Comparison of ENCODE assay signal across 13 cellular contexts in genomic region chr3:14429689-14430452, GRCh38. TPM values are rescaled to one million over a fixed set of nuclear protein-coding genes. Genes with fewer than 3 reads are reported as not detected.
DNase-seq lines count a peak whose midpoint lies in the region; ATAC-seq and TF ChIP-seq lines count a peak whose summit lies in the region.
"Had no signal": no experiment of that assay in that cellular context is flagged by ENCODE, and none has a peak within 500 bp of the region (broad histone marks: within the 10 kb centered on the region; RNA-seq: fewer than 3 reads in every experiment).

No MANE protein-coding gene starts in this region.

- no peak overlapping the region for H3K4me2 ChIP-seq in IMR-90 (ENCODE audit: low read depth, low read length)

- DNase-seq in CD4-positive, CD25-positive, alpha-beta regulatory T cell, result no peak
- no peak for DNase-seq in IMR-90
- DNase-seq in activated naive CD8-positive, alpha-beta T cell treated with anti-CD3 and anti-CD28 coated beads for 36 hours, result no peak
- DNase-seq in nephron progenitor cell, result no peak
- DNase-seq in GM19240 (ENCODE audit: insufficient read length, low spot score), result no peak
- no peak for DNase-seq in D341Med (ENCODE audit: low spot score)
- DNase-seq in nucleus accumbens (lab: John Stamatoyannopoulos, UW), result no peak
- DNase-seq in T1000 (lab: John Stamatoyannopoulos, UW), result no peak
- DNase-seq: mesendoderm; NCI-H345; stimulated activated CD4-positive, alpha-beta T cell treated with anti-CD3 and anti-CD28 coated beads, Interleukin-4, amount 100 ng/mL, for 24 hours had no signal

- H3K27ac ChIP-seq in CD4-positive, CD25-positive, alpha-beta regulatory T cell (ENCODE audit: insufficient read depth, low read length, poor library complexity, severe bottlenecking), result peak overlapping the region; percentile 98
- H3K27ac ChIP-seq in IMR-90 (ENCODE audit: insufficient read depth, low read length), result no peak overlapping the region
- H3K27ac ChIP-seq: prostate gland had no signal

- H4K8ac ChIP-seq in IMR-90 (ENCODE audit: low read depth in 2 of 2, low read length in 2 of 2), result no peak overlapping the region

- 0 out of 2 replicates have a peak overlapping the region, but pooled peaks have one; percentile 18 for H2BK120ac ChIP-seq in IMR-90 (ENCODE audit: low read depth, low read length)

- no peak overlapping the region for H2BK20ac ChIP-seq in IMR-90 (ENCODE audit: low read depth, low read length)

- H3K4me1 Mint-ChIP-seq in CD4-positive, CD25-positive, alpha-beta regulatory T cell, result peaks cover 8 to 99% (median 81%) of the 10 kb centered on the region in 4 donors
- H3K4me1 Mint-ChIP-seq in activated naive CD8-positive, alpha-beta T cell treated with anti-CD3 and anti-CD28 coated beads for 36 hours, result peaks cover 92% of the 10 kb centered on the region
- peaks cover 61% of the 10 kb centered on the region for H3K4me1 Mint-ChIP-seq in nephron progenitor cell

- 100% methylated on average over 2 of the region's 8 CpGs; no CpG with 5 or more reads in 1 of the 2 experiments for WGBS in IMR-90 (ENCODE audit: extremely low coverage in 2 of 2, insufficient read length in 1 of 2), 2 experiments

- H2AK9ac ChIP-seq in IMR-90 (replicated peaks; ENCODE audit: low read depth, low read length, poor library complexity), result no peak overlapping the region

- peaks cover 100% of the 10 kb centered on the region for H3K4me1 ChIP-seq in CD4-positive, CD25-positive, alpha-beta regulatory T cell (ENCODE audit: control insufficient read depth, insufficient read depth, low read length, poor library complexity, severe bottlenecking)
- H3K4me1 ChIP-seq in IMR-90 (ENCODE audit: control insufficient read depth, insufficient read depth, low read length), result peaks cover 40% of the 10 kb centered on the region
- H3K4me1 ChIP-seq: prostate gland had no signal

- H4K20me1 ChIP-seq in IMR-90 (ENCODE audit: insufficient read depth, low read length), result peaks cover 15% of the 10 kb centered on the region

- POLR2A ChIA-PET in IMR-90 (lab: Charles Lee; ENCODE audit: unreplicated experiment), result no interaction called here

- ATAC-seq in CD4-positive, CD25-positive, alpha-beta regulatory T cell (ENCODE audit: low read depth in 2 of 2), result no peak
- ATAC-seq in IMR-90 (ENCODE audit: low read depth), result no peak

- intact Hi-C loops in IMR-90 (cut with micrococcal nuclease), result no loop called here

- no peaks in the 10 kb centered on the region for H3K36me3 Mint-ChIP-seq in CD4-positive, CD25-positive, alpha-beta regulatory T cell
- H3K36me3 Mint-ChIP-seq in activated naive CD8-positive, alpha-beta T cell treated with anti-CD3 and anti-CD28 coated beads for 36 hours, result peaks cover 16% of the 10 kb centered on the region
- H3K36me3 Mint-ChIP-seq in nephron progenitor cell (ENCODE audit: low read depth), result no peaks in the 10 kb centered on the region

- no peak overlapping the region for H3K23ac ChIP-seq in IMR-90 (ENCODE audit: low read depth, low read length)

- H3K56ac ChIP-seq in IMR-90 (ENCODE audit: extremely low read depth, insufficient read depth, low read length), result no peak overlapping the region

- H3K27me3 ChIP-seq in CD4-positive, CD25-positive, alpha-beta regulatory T cell (ENCODE audit: control insufficient read depth, insufficient read depth, low read length), result no peaks in the 10 kb centered on the region
- no peaks in the 10 kb centered on the region for H3K27me3 ChIP-seq in IMR-90 (ENCODE audit: control insufficient read depth, insufficient read depth, low read length)
- H3K27me3 ChIP-seq: esophagus muscularis mucosa had no signal

- CTCF ChIA-PET in IMR-90 (lab: Yijun Ruan, JAX), result no interaction called here

- no peaks in the 10 kb centered on the region for H3K27me3 Mint-ChIP-seq in CD4-positive, CD25-positive, alpha-beta regulatory T cell
- no peaks in the 10 kb centered on the region for H3K27me3 Mint-ChIP-seq in activated naive CD8-positive, alpha-beta T cell treated with anti-CD3 and anti-CD28 coated beads for 36 hours
- peaks cover 5% of the 10 kb centered on the region for H3K27me3 Mint-ChIP-seq in nephron progenitor cell (ENCODE audit: low read depth, poor library complexity)

- no peaks in the 10 kb centered on the region for H3K9me3 ChIP-seq in CD4-positive, CD25-positive, alpha-beta regulatory T cell (ENCODE audit: control insufficient read depth in 2 of 2, low read length in 2 of 2)
- no peaks in the 10 kb centered on the region for H3K9me3 ChIP-seq in IMR-90 (ENCODE audit: control insufficient read depth, insufficient read depth, low read length)
- H3K9me3 ChIP-seq: esophagus muscularis mucosa, prostate gland had no signal

- H3K36me3 ChIP-seq in CD4-positive, CD25-positive, alpha-beta regulatory T cell (ENCODE audit: control insufficient read depth, insufficient read depth, low read length), result no peaks in the 10 kb centered on the region
- H3K36me3 ChIP-seq in IMR-90 (ENCODE audit: control insufficient read depth, insufficient read depth, low read length), result no peaks in the 10 kb centered on the region
- H3K36me3 ChIP-seq: esophagus muscularis mucosa, prostate gland had no signal

- H3K27ac Mint-ChIP-seq in CD4-positive, CD25-positive, alpha-beta regulatory T cell, result peak overlapping the region; percentile 98 to 99 (median 99)
- H3K27ac Mint-ChIP-seq in activated naive CD8-positive, alpha-beta T cell treated with anti-CD3 and anti-CD28 coated beads for 36 hours, result peak overlapping the region; percentile 82
- peak overlapping the region; percentile 48 for H3K27ac Mint-ChIP-seq in nephron progenitor cell

- peak overlapping the region; percentile 27; the same call in 1 of the 2 replicates for H3K4ac ChIP-seq in IMR-90 (ENCODE audit: low read depth, low read length)

- H2AFZ ChIP-seq in IMR-90 (replicated peaks; ENCODE audit: low read length, poor library complexity), result no peak overlapping the region

- peaks cover 24 to 79% of the 10 kb centered on the region in 2 experiments for H3K79me1 ChIP-seq in IMR-90 (ENCODE audit: low read depth in 1 of 2, low read length in 2 of 2)

- H3K4me3 ChIP-seq in CD4-positive, CD25-positive, alpha-beta regulatory T cell (ENCODE audit: low read depth, low read length), result peak overlapping the region; percentile 13
- no peak overlapping the region for H3K4me3 ChIP-seq in IMR-90 (ENCODE audit: insufficient read depth, low read depth, low read length)
- H3K4me3 ChIP-seq: esophagus muscularis mucosa, prostate gland had no signal

- H3K9ac ChIP-seq in IMR-90 (ENCODE audit: low read depth, low read length), result no peak overlapping the region

- no peak overlapping the region for H4K5ac ChIP-seq in IMR-90 (ENCODE audit: low read depth, low read length)

- TF ChIP-seq CTCF in IMR-90 (conservative IDR thresholded peaks at IDR 0.05; ENCODE audit: low read depth, low read length) (no peak), nephron progenitor cell (IDR thresholded peaks at IDR 0.05) (no peak)

- no peak overlapping the region for H3K18ac ChIP-seq in IMR-90 (ENCODE audit: low read depth, low read length)

- H3K9me3 Mint-ChIP-seq in CD4-positive, CD25-positive, alpha-beta regulatory T cell, result no peaks in the 10 kb centered on the region
- H3K9me3 Mint-ChIP-seq in activated naive CD8-positive, alpha-beta T cell treated with anti-CD3 and anti-CD28 coated beads for 36 hours, result no peaks in the 10 kb centered on the region
- H3K9me3 Mint-ChIP-seq in nephron progenitor cell, result no peaks in the 10 kb centered on the region

- H2BK15ac ChIP-seq in IMR-90 (ENCODE audit: low read depth, low read length), result no peak overlapping the region

- dilution Hi-C loops in IMR-90 (cut with HindIII; ENCODE audit: low sequenced_read_pairs, unreplicated experiment), result no loop called here

- H3K4me3 Mint-ChIP-seq in CD4-positive, CD25-positive, alpha-beta regulatory T cell, result peak overlapping the region; percentile 45 to 84 (median 69)
- no peak overlapping the region for H3K4me3 Mint-ChIP-seq in activated naive CD8-positive, alpha-beta T cell treated with anti-CD3 and anti-CD28 coated beads for 36 hours
- no peak overlapping the region for H3K4me3 Mint-ChIP-seq in nephron progenitor cell

- in situ Hi-C loops in IMR-90 (cut with MboI; ENCODE audit: low sequenced_read_pairs), result no loop called here

- peak overlapping the region; percentile 27; the same call in 1 of the 2 replicates for H2AK5ac ChIP-seq in IMR-90 (ENCODE audit: low read depth, low read length)

- H4K91ac ChIP-seq in IMR-90 (ENCODE audit: insufficient read depth, low read depth, low read length), result no peak overlapping the region

- TF ChIP-seq RAD21 in IMR-90 (IDR thresholded peaks at IDR 0.05; ENCODE audit: low read length), result no peak

- no peak overlapping the region for H3K14ac ChIP-seq in IMR-90 (replicated peaks; ENCODE audit: low read depth, low read length)

- no peak overlapping the region for H2BK5ac ChIP-seq in IMR-90 (ENCODE audit: low read depth, low read length, poor library complexity, severe bottlenecking)

- no TSS peak for BruUV-seq in IMR-90 (replicated peaks; lab: Mats Ljungman, UMichigan)

- peaks cover 33% of the 10 kb centered on the region for H3K9me1 ChIP-seq in IMR-90 (ENCODE audit: insufficient read depth, low read length)

- TF ChIP-seq POLR2A in IMR-90 (IDR thresholded peaks at IDR 0.05; ENCODE audit: low read depth, low read length), result no peak

TF ChIP-seq in IMR-90, 13 proteins besides CTCF, POLR2A, EP300 and RAD21 (continues in another document):
- TF ChIP-seq MAZ (IDR thresholded peaks at IDR 0.05; ENCODE audit: borderline replicate concordance, low read depth, low read length) (no peak), MXI1 (IDR thresholded peaks at IDR 0.05; ENCODE audit: borderline replicate concordance, low read depth, low read length) (no peak), CEBPB (IDR thresholded peaks at IDR 0.05; ENCODE audit: low read depth, low read length) (no peak), RFX5 (IDR thresholded peaks at IDR 0.05; ENCODE audit: low read depth, low read length) (no peak), MAFK (IDR thresholded peaks at IDR 0.05; ENCODE audit: low read depth, low read length) (no peak), FOS (IDR thresholded peaks at IDR 0.05; ENCODE audit: low read depth, low read length) (no peak)

RNA-seq across cellular contexts. Expression of gene SLC6A6, which starts 27.5 kb away (rescaled TPM):
- 73.3 TPM for total RNA-seq in CD4-positive, CD25-positive, alpha-beta regulatory T cell
- polyA plus RNA-seq in CD4-positive, CD25-positive, alpha-beta regulatory T cell, result 10 to 100 TPM in 1 of 4 donors, 1 to 10 TPM in 3; 6.9 to 12.9 (median 8.2) TPM
- 29.9 and 32.5 TPM in 2 replicates for total RNA-seq in IMR-90 (2012; rRNA removed)
- 39.3 and 39.4 TPM in 2 replicates for polyA plus RNA-seq in IMR-90 (2012; rRNA removed)
- 14.9 and 24.2 TPM in 2 replicates for polyA plus RNA-seq in IMR-90 (2012; cell fraction: cytosol; rRNA removed)
- polyA plus RNA-seq in IMR-90 (2012; cell fraction: nucleus; rRNA removed; ENCODE audit: low replicate concordance), result 70.6 and 99.2 TPM in 2 replicates
- total RNA-seq in activated naive CD8-positive, alpha-beta T cell treated with anti-CD3 and anti-CD28 coated beads for 36 hours, result 10 to 100 TPM; 38.6 to 38.7 TPM

Comparison
In these comparisons a context has a peak if more than half of its experiments do, and no peak if none do; other contexts are left out.
1. H3K27ac Mint-ChIP-seq: peak in every context shown above with its lines; median percentile 99 in CD4-positive, CD25-positive, alpha-beta regulatory T cell; 82 in activated naive CD8-positive, alpha-beta T cell treated with anti-CD3 and anti-CD28 coated beads for 36 hours; 48 in nephron progenitor cell.
2. H3K4me3 Mint-ChIP-seq: peak in CD4-positive, CD25-positive, alpha-beta regulatory T cell (4 of 4); none in activated naive CD8-positive, alpha-beta T cell treated with anti-CD3 and anti-CD28 coated beads for 36 hours (single experiment) and nephron progenitor cell (single experiment).